Comparison of ENCODE assay signal across 10 cellular contexts in the genomic region with DNA sequence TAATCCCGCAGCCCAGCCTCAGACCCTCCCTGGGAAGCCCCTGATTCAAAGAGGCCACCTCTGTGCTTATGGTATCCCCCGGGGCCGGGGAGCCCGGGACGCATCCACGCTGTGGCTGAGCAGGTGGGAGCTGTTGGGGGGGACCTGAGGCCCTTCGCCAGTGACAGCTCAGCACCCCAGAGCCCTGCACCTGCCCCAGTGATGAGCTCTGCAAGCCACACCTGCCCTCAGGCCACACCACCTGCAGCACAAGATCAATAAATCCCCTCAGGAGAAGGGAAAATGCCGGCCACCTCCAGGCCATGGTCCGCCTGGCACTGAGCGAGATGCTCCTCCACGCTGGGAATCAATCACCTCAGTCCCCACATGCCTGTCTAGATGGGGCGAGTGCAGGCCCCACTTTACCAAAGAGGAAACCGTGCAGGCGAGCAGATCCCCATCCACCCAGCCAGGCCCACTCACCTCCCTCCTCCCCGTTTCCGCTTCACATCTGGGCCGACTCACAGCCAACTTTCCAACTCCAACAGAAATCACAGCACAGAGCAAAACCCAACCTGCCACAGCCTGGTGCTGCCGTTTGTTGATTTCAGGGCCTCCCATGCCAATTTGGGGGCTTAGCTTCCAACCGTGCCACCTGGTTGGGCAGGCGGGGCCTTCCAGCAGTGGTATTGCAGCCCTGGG. TPM values are rescaled to one million over a fixed set of nuclear protein-coding genes. Genes with fewer than 3 reads are reported as not detected.
DNase-seq lines count a peak whose midpoint lies in the region; ATAC-seq and TF ChIP-seq lines count a peak whose summit lies in the region.
"Had no signal": no experiment of that assay in that cellular context is flagged by ENCODE, and none has a peak within 500 bp of the region (broad histone marks: within the 10 kb centered on the region; RNA-seq: fewer than 3 reads in every experiment).

No MANE protein-coding gene starts in this region.

- intact Hi-C loops in dorsolateral prefrontal cortex (cut with DNase I) = no loop called here

- DNase-seq in NCI-H146 (lab: John Stamatoyannopoulos, UW) (peak; percentile 91), dorsolateral prefrontal cortex (no peak)
- peak; percentile 71 to 72 for DNase-seq in activated T-cell treated with anti-CD3 and anti-CD28 coated beads, Interleukin-2, amount 50 U/mL, for 72 hours

- H3K9me3 ChIP-seq in BLaER1 treated with 17β-estradiol and CSF1 and Interleukin-3, amounts not matched to agents 10 nM and 100 nM (replicated peaks in 1 of 11) = no peaks in the 10 kb centered on the region
- no peaks in the 10 kb centered on the region for H3K9me3 ChIP-seq in mucosa of rectum (ENCODE audit: control insufficient read depth in 2 of 2, low read length in 2 of 2)

- H3K4me1 Mint-ChIP-seq in activated T-cell treated with anti-CD3 and anti-CD28 coated beads, Interleukin-2, amount 50 U/mL, for 72 hours (ENCODE audit: low read depth) = peaks cover 75% of the 10 kb centered on the region

- no peaks in the 10 kb centered on the region for H3K27me3 Mint-ChIP-seq in activated T-cell treated with anti-CD3 and anti-CD28 coated beads, Interleukin-2, amount 50 U/mL, for 72 hours (ENCODE audit: low read depth)

- no peak for TF ChIP-seq CTCF in dorsolateral prefrontal cortex (IDR thresholded peaks at IDR 0.05 in 54 of 56, conservative IDR thresholded peaks at IDR 0.05 in 2 of 56; ENCODE audit: low read depth in 1 of 56, partially characterized antibody in 56 of 56)

- peaks cover 77 to 99% (median 96%) of the 10 kb centered on the region in 10 experiments for H3K4me1 ChIP-seq in BLaER1 treated with 17β-estradiol and CSF1 and Interleukin-3, amounts not matched to agents 10 nM and 100 nM
- H3K4me1 ChIP-seq in mucosa of rectum (ENCODE audit: control insufficient read depth in 2 of 2, insufficient read depth in 2 of 2, low read length in 2 of 2) = peaks cover 2 to 14% of the 10 kb centered on the region in 2 donors
- H3K4me1 ChIP-seq: parathyroid adenoma had no signal

- H3K36me3 ChIP-seq in BLaER1 treated with 17β-estradiol and CSF1 and Interleukin-3, amounts not matched to agents 10 nM and 100 nM = peaks cover 12 to 67% (median 37%) of the 10 kb centered on the region in 11 experiments; a peak in 21 of 22 replicates
- peaks cover 11 to 36% of the 10 kb centered on the region in 2 donors for H3K36me3 ChIP-seq in mucosa of rectum (ENCODE audit: control insufficient read depth in 2 of 2, insufficient read depth in 2 of 2, low read length in 2 of 2)

- peak overlapping the region; percentile 80 to 97 (median 93) for H3K9ac ChIP-seq in BLaER1 treated with 17β-estradiol and CSF1 and Interleukin-3, amounts not matched to agents 10 nM and 100 nM
- peak overlapping the region; percentile 43 to 44 for H3K9ac ChIP-seq in mucosa of rectum (ENCODE audit: low read depth in 1 of 2, low read length in 2 of 2)
- H3K9ac ChIP-seq: parathyroid adenoma had no signal

- peaks cover 9 to 24% of the 10 kb centered on the region in 2 donors for H3K36me3 Mint-ChIP-seq in activated T-cell treated with anti-CD3 and anti-CD28 coated beads, Interleukin-2, amount 50 U/mL, for 72 hours (ENCODE audit: insufficient read depth in 2 of 2)

- peak overlapping the region; percentile 99 for H3K27ac Mint-ChIP-seq in activated T-cell treated with anti-CD3 and anti-CD28 coated beads, Interleukin-2, amount 50 U/mL, for 72 hours

- peak overlapping the region; percentile 91 to 100 (median 99) for H3K4me2 ChIP-seq in BLaER1 treated with 17β-estradiol and CSF1 and Interleukin-3, amounts not matched to agents 10 nM and 100 nM

- peaks cover 0 to 51% (median 34%) of the 10 kb centered on the region in 11 experiments; a peak in 16 of 22 replicates for H4K20me1 ChIP-seq in BLaER1 treated with 17β-estradiol and CSF1 and Interleukin-3, amounts not matched to agents 10 nM and 100 nM

- peak overlapping the region; percentile 85 to 99 (median 94) for H3K27ac ChIP-seq in BLaER1 treated with 17β-estradiol and CSF1 and Interleukin-3, amounts not matched to agents 10 nM and 100 nM
- H3K27ac ChIP-seq in mucosa of rectum (ENCODE audit: low read depth in 2 of 2, low read length in 2 of 2) = peak overlapping the region; percentile 33 to 78
- H3K27ac ChIP-seq in dorsolateral prefrontal cortex = peak overlapping the region in 28 of 59 donors; percentile 5 to 72 (median 45)
- H3K27ac ChIP-seq: parathyroid adenoma had no signal

- no peaks in the 10 kb centered on the region for H3K9me3 Mint-ChIP-seq in activated T-cell treated with anti-CD3 and anti-CD28 coated beads, Interleukin-2, amount 50 U/mL, for 72 hours

- H3K4me3 Mint-ChIP-seq in activated T-cell treated with anti-CD3 and anti-CD28 coated beads, Interleukin-2, amount 50 U/mL, for 72 hours = peak overlapping the region; percentile 99 to 100

- H3K27me3 ChIP-seq in BLaER1 treated with 17β-estradiol and CSF1 and Interleukin-3, amounts not matched to agents 10 nM and 100 nM = no peaks in the 10 kb centered on the region
- H3K27me3 ChIP-seq in mucosa of rectum (ENCODE audit: control insufficient read depth in 2 of 2, insufficient read depth in 2 of 2, low read length in 2 of 2) (no peaks in the 10 kb centered on the region), dorsolateral prefrontal cortex (no peaks in the 10 kb centered on the region)

- peak; percentile 28 to 48 for ATAC-seq in activated T-cell treated with anti-CD3 and anti-CD28 coated beads, Interleukin-2, amount 50 U/mL, for 72 hours (replicated peaks in 1 of 2)
- ATAC-seq in GM18868 (IDR thresholded peaks at IDR 0.05; ENCODE audit: unreplicated experiment) = no peak
- ATAC-seq in HG03097 (IDR thresholded peaks at IDR 0.05; ENCODE audit: low FRiP score, unreplicated experiment) = no peak
- no peak for ATAC-seq in HG03039 (IDR thresholded peaks at IDR 0.05; ENCODE audit: unreplicated experiment)

- peak overlapping the region; percentile 14 to 91 (median 68) for H3K4me3 ChIP-seq in BLaER1 treated with 17β-estradiol and CSF1 and Interleukin-3, amounts not matched to agents 10 nM and 100 nM
- peak overlapping the region; percentile 6 to 74 for H3K4me3 ChIP-seq in mucosa of rectum (ENCODE audit: low read length in 2 of 2)
- H3K4me3 ChIP-seq in dorsolateral prefrontal cortex = no peak overlapping the region

RNA-seq across cellular contexts. Expression of gene MOB3A, which starts 12.8 kb away (rescaled TPM):
- 100 to 1,000 TPM; 129 to 134 TPM for total RNA-seq in activated T-cell treated with anti-CD3 and anti-CD28 coated beads, Interleukin-2, amount 50 U/mL, for 72 hours
- 10 to 100 TPM; 15.7 to 49.6 (median 26.9) TPM for total RNA-seq in dorsolateral prefrontal cortex

RNA-seq across cellular contexts. Expression of gene IZUMO4, which starts 13.4 kb away (rescaled TPM):
- total RNA-seq in activated T-cell treated with anti-CD3 and anti-CD28 coated beads, Interleukin-2, amount 50 U/mL, for 72 hours = 10 to 100 TPM; 28.5 to 36.9 TPM
- 10 to 100 TPM in 119 of 120 experiments, 1 to 10 TPM in 1; 8.6 to 54.6 (median 25.5) TPM for total RNA-seq in dorsolateral prefrontal cortex
- total RNA-seq: Daoy had no signal

RNA-seq across cellular contexts. Expression of gene MKNK2, which starts 32.3 kb away (rescaled TPM):
- total RNA-seq in activated T-cell treated with anti-CD3 and anti-CD28 coated beads, Interleukin-2, amount 50 U/mL, for 72 hours = 100 to 1,000 TPM; 120 to 121 TPM
- total RNA-seq in dorsolateral prefrontal cortex = 100 to 1,000 TPM in 32 of 120 experiments, 10 to 100 TPM in 88; 40.9 to 364 (median 77.4) TPM

Comparison
In these comparisons a context has a peak if more than half of its experiments do, and no peak if none do; other contexts are left out.
1. H3K4me3 ChIP-seq: peak in BLaER1 treated with 17β-estradiol and CSF1 and Interleukin-3, amounts not matched to agents 10 nM and 100 nM (10 of 10) and mucosa of rectum (2 of 2); none in dorsolateral prefrontal cortex (0 of 59).
2. DNase-seq: peak in NCI-H146 (single experiment) and activated T-cell treated with anti-CD3 and anti-CD28 coated beads, Interleukin-2, amount 50 U/mL, for 72 hours (2 of 2); none in dorsolateral prefrontal cortex (0 of 10).
3. ATAC-seq: peak in activated T-cell treated with anti-CD3 and anti-CD28 coated beads, Interleukin-2, amount 50 U/mL, for 72 hours (2 of 2); none in GM18868 (single experiment), HG03097 (single experiment) and HG03039 (single experiment).